8 cellular contexts compared by ENCODE assay signal in genomic region chr1:147598631-147599361, GRCh38. TPM values are rescaled to one million over a fixed set of nuclear protein-coding genes. Genes with fewer than 3 reads are reported as not detected.
DNase-seq lines count a peak whose midpoint lies in the region; ATAC-seq, FAIRE-seq and TF ChIP-seq lines count a peak whose summit lies in the region.

No MANE protein-coding gene starts in this region.

- intact Hi-C loops in body of pancreas (cut with DNase I), result no loop called here

- 3 to 9% methylated on average over 28 to 29 of the region's 30 CpGs for WGBS in body of pancreas, 2 donors
- 3 to 6% (median 5%) methylated on average over 28 to 30 of the region's 30 CpGs for WGBS in small intestine, 3 donors

- DNase-seq in SK-N-MC (ENCODE audit: low read depth, low spot score) (no peak), body of pancreas (peak in 2 of 4 donors; percentile 42 to 45), small intestine (no peak), KG1 (lab: John Stamatoyannopoulos, UW) (no peak), NCI-H774 (lab: John Stamatoyannopoulos, UW) (no peak)

- 0 out of 2 replicates have a peak overlapping the region, but pooled peaks have one; percentile 68 for H3K27ac ChIP-seq in SK-N-MC
- H3K27ac ChIP-seq in body of pancreas, result peak overlapping the region; percentile 85 to 93 (median 88)
- peak overlapping the region; percentile 59 for H3K27ac ChIP-seq in iPS-20b (ENCODE audit: low read length)
- peak overlapping the region in 1 of 2 donors; percentile 92 for H3K27ac ChIP-seq in small intestine (ENCODE audit: low read depth in 1 of 2, low read length in 1 of 2)

- TF ChIP-seq CTCF in GM12875 (IDR thresholded peaks at IDR 0.05; ENCODE audit: borderline replicate concordance, insufficient read depth, low read depth, low read length) (no peak), body of pancreas (IDR thresholded peaks at IDR 0.05) (no peak)

- no peak for TF ChIP-seq POLR2A in body of pancreas (IDR thresholded peaks at IDR 0.05)

- H3K9me3 ChIP-seq in SK-N-MC (ENCODE audit: low read depth, low read length) (no peaks in the 10 kb centered on the region), body of pancreas (no peaks in the 10 kb centered on the region), iPS-20b (ENCODE audit: insufficient read depth, low read depth, low read length) (no peaks in the 10 kb centered on the region), small intestine (ENCODE audit: control insufficient read depth, low read depth) (no peaks in the 10 kb centered on the region)

- no peaks in the 10 kb centered on the region for H3K36me3 ChIP-seq in SK-N-MC (ENCODE audit: insufficient read depth, low read length)
- H3K36me3 ChIP-seq in body of pancreas (replicated peaks in 1 of 2; ENCODE audit: insufficient read depth in 1 of 2, low read depth in 2 of 2), result no peaks in the 10 kb centered on the region
- H3K36me3 ChIP-seq in iPS-20b (ENCODE audit: insufficient read depth, low read depth, low read length), result no peaks in the 10 kb centered on the region
- no peaks in the 10 kb centered on the region for H3K36me3 ChIP-seq in small intestine (ENCODE audit: control insufficient read depth in 2 of 2, insufficient read depth in 2 of 2, low read length in 2 of 2)

- H3K27me3 ChIP-seq in body of pancreas (no peaks in the 10 kb centered on the region), iPS-20b (ENCODE audit: insufficient read depth, low read length) (peaks cover 20% of the 10 kb centered on the region), small intestine (ENCODE audit: control insufficient read depth in 2 of 2, insufficient read depth in 2 of 2, low read length in 2 of 2) (no peaks in the 10 kb centered on the region)

- H3K4me1 ChIP-seq in body of pancreas (peaks cover 17% of the 10 kb centered on the region), iPS-20b (ENCODE audit: insufficient read depth, low read length) (peaks cover 27% of the 10 kb centered on the region), small intestine (ENCODE audit: control insufficient read depth in 2 of 2, insufficient read depth in 1 of 2, low read depth in 1 of 2, low read length in 1 of 2) (peaks cover 5 to 8% of the 10 kb centered on the region in 2 donors)

- FAIRE-seq in small intestine (lab: Jason Lieb, UNC), result no peak

- peak; percentile 4 for ATAC-seq in HG02970 (IDR thresholded peaks at IDR 0.05; ENCODE audit: low FRiP score, unreplicated experiment)
- peak; percentile 4 for ATAC-seq in body of pancreas

- H3K4me3 ChIP-seq in GM12875 (ENCODE audit: low read depth, low read length) (peak overlapping the region; percentile 58), SK-N-MC (peak overlapping the region; percentile 75), body of pancreas (peak overlapping the region; percentile 52 to 68), iPS-20b (ENCODE audit: low read length) (peak overlapping the region; percentile 69), small intestine (ENCODE audit: low read depth in 1 of 2, low read length in 2 of 2) (peak overlapping the region; percentile 73 to 86)

- H3K9ac ChIP-seq in SK-N-MC (ENCODE audit: insufficient read length), result peak overlapping the region; percentile 73
- peak overlapping the region; percentile 89; the same call in 1 of the 2 replicates for H3K9ac ChIP-seq in iPS-20b (ENCODE audit: low read depth, low read length)

RNA-seq across cellular contexts. Expression of gene BCL9, which starts 57.5 kb away (rescaled TPM):
- 1 to 10 TPM; 5.9 to 8.0 TPM for total RNA-seq in body of pancreas
- polyA plus RNA-seq in small intestine, result 1 to 10 TPM; 1.6 to 7.7 (median 2.9) TPM
